Comparison of ENCODE assay signal across 14 cellular contexts in genomic region chr1:12301518-12302237, GRCh38.
DNase-seq lines count a peak whose midpoint lies in the region; ATAC-seq and TF ChIP-seq lines count a peak whose summit lies in the region.
"Had no signal": no experiment of that assay in that cellular context is flagged by ENCODE, and none has a peak within 500 bp of the region (broad histone marks: within the 10 kb centered on the region; RNA-seq: fewer than 3 reads in every experiment).

No MANE protein-coding gene starts in this region.

- H3K27ac ChIP-seq in left ventricle myocardium inferior (replicated peaks) (peak overlapping the region; percentile 28), smooth muscle cell (ENCODE audit: low read depth) (no peak overlapping the region), breast epithelium (no peak overlapping the region)

- DNase-seq in Right ventricle myocardium superior (no peak), left cardiac atrium (no peak), left ventricle myocardium inferior (no peak), smooth muscle cell (lab: John Stamatoyannopoulos, UW; ENCODE audit: unreplicated experiment) (no peak), breast epithelium (ENCODE audit: low spot score in 2 of 2) (no peak)
- DNase-seq in activated CD4-positive, alpha-beta memory T cell treated with anti-CD3 and anti-CD28 coated beads, Interleukin-2, amount 10 ng/mL, durations not matched to agents 7 days and 5 days: no peak
- no peak for DNase-seq in central memory CD4-positive, alpha-beta T cell
- DNase-seq: ACHN, DMS53, GF-D8 had no signal

- peaks cover 7% of the 10 kb centered on the region for H3K4me1 ChIP-seq in Loucy (ENCODE audit: insufficient read depth, low read length, poor library complexity, severe bottlenecking)
- H3K4me1 ChIP-seq in left ventricle myocardium inferior: peaks cover 39% of the 10 kb centered on the region
- no peaks in the 10 kb centered on the region for H3K4me1 ChIP-seq in smooth muscle cell (ENCODE audit: low read depth)
- no peaks in the 10 kb centered on the region for H3K4me1 ChIP-seq in breast epithelium

- peaks cover 14% of the 10 kb centered on the region for H3K36me3 ChIP-seq in Loucy (ENCODE audit: insufficient read depth, low read length)
- peaks cover 83% of the 10 kb centered on the region for H3K36me3 ChIP-seq in left ventricle myocardium inferior
- H3K36me3 ChIP-seq in smooth muscle cell (ENCODE audit: low read depth): peaks cover 12% of the 10 kb centered on the region
- H3K36me3 ChIP-seq in breast epithelium: peaks cover 4% of the 10 kb centered on the region

- 63% methylated on average over 8 of the region's 8 CpGs for WGBS in smooth muscle cell (ENCODE audit: low lambda C conversion rate)

- ATAC-seq in Right ventricle myocardium superior (ENCODE audit: poor library complexity) (peak; percentile 45), left cardiac atrium (no peak)
- ATAC-seq: HepG2 had no signal

- peaks cover 27% of the 10 kb centered on the region for H3K4me1 Mint-ChIP-seq in activated CD4-positive, alpha-beta memory T cell treated with anti-CD3 and anti-CD28 coated beads, Interleukin-2, amount 10 ng/mL, durations not matched to agents 7 days and 5 days
- H3K4me1 Mint-ChIP-seq: B cell had no signal

- no peaks in the 10 kb centered on the region for H3K9me3 Mint-ChIP-seq in activated CD4-positive, alpha-beta memory T cell treated with anti-CD3 and anti-CD28 coated beads, Interleukin-2, amount 10 ng/mL, durations not matched to agents 7 days and 5 days

- POLR2A ChIA-PET in activated CD4-positive, alpha-beta memory T cell treated with anti-CD3 and anti-CD28 coated beads, Interleukin-2, amount 10 ng/mL, durations not matched to agents 7 days and 5 days (lab: Charles Lee): interaction anchor here (1.6 kb wide), 1 partner anchor 149 kb away, joined by 4 read pairs; no protein-coding TSS in a partner anchor

- no peaks in the 10 kb centered on the region for H3K27me3 ChIP-seq in Loucy (ENCODE audit: insufficient read depth, low read length, poor library complexity, severe bottlenecking)
- H3K27me3 ChIP-seq in left ventricle myocardium inferior (ENCODE audit: low read depth): no peaks in the 10 kb centered on the region
- no peaks in the 10 kb centered on the region for H3K27me3 ChIP-seq in smooth muscle cell (ENCODE audit: low read depth)
- H3K27me3 ChIP-seq in breast epithelium: no peaks in the 10 kb centered on the region

- CTCF ChIA-PET in activated CD4-positive, alpha-beta memory T cell treated with anti-CD3 and anti-CD28 coated beads, Interleukin-2, amount 10 ng/mL, durations not matched to agents 7 days and 5 days (lab: Charles Lee): interaction anchor here (0.7 to 1.6 kb wide), 3 partner anchors 9 to 26 kb away, joined by 3 to 5 read pairs (median 4); no protein-coding TSS in a partner anchor

- no peaks in the 10 kb centered on the region for H3F3A ChIP-seq in Loucy (ENCODE audit: low read depth)
- H3F3A ChIP-seq in smooth muscle cell (ENCODE audit: low read depth): no peaks in the 10 kb centered on the region

- H3K4me2 ChIP-seq in Loucy (ENCODE audit: low read depth, low read length, poor library complexity, severe bottlenecking) (peak overlapping the region; percentile 27), smooth muscle cell (peak overlapping the region; percentile 2)

- no peak for TF ChIP-seq POLR2A in breast epithelium (IDR thresholded peaks at IDR 0.05)

- TF ChIP-seq CTCF in Loucy (conservative IDR thresholded peaks at IDR 0.05; ENCODE audit: low read length): no peak
- TF ChIP-seq CTCF in left ventricle myocardium inferior (IDR thresholded peaks at IDR 0.05; ENCODE audit: borderline replicate concordance): no peak
- no peak for TF ChIP-seq CTCF in smooth muscle cell (IDR thresholded peaks at IDR 0.05; ENCODE audit: borderline replicate concordance, insufficient read depth, poor library complexity, severe bottlenecking)
- TF ChIP-seq CTCF in breast epithelium (IDR thresholded peaks at IDR 0.05): no peak

- no peak overlapping the region for H3K4me3 Mint-ChIP-seq in activated CD4-positive, alpha-beta memory T cell treated with anti-CD3 and anti-CD28 coated beads, Interleukin-2, amount 10 ng/mL, durations not matched to agents 7 days and 5 days
- H3K4me3 Mint-ChIP-seq: B cell had no signal

- no peaks in the 10 kb centered on the region for H3K9me2 ChIP-seq in Loucy (replicated peaks; ENCODE audit: low read depth, low read length)

- intact Hi-C loops in Right ventricle myocardium superior (cut with DNase I): no loop called here
- intact Hi-C loops in left cardiac atrium (cut with DNase I): no loop called here
- intact Hi-C loops in left ventricle myocardium inferior (cut with micrococcal nuclease): no loop called here
- intact Hi-C loops in breast epithelium (cut with DNase I; ENCODE audit: low total_unique reads): no loop called here

- H3K9ac ChIP-seq in Loucy (ENCODE audit: low read depth, low read length, poor library complexity, severe bottlenecking) (no peak overlapping the region), smooth muscle cell (ENCODE audit: low read depth) (no peak overlapping the region)

- H4K20me1 ChIP-seq in Loucy (ENCODE audit: insufficient read depth, low read length, poor library complexity, severe bottlenecking): no peaks in the 10 kb centered on the region
- H4K20me1 ChIP-seq in smooth muscle cell (ENCODE audit: low read depth): peaks cover 63% of the 10 kb centered on the region

- H3K27ac Mint-ChIP-seq in activated CD4-positive, alpha-beta memory T cell treated with anti-CD3 and anti-CD28 coated beads, Interleukin-2, amount 10 ng/mL, durations not matched to agents 7 days and 5 days: no peak overlapping the region
- H3K27ac Mint-ChIP-seq: B cell had no signal

- H3K4me3 ChIP-seq in Loucy (ENCODE audit: low read length, poor library complexity, severe bottlenecking) (no peak overlapping the region), left ventricle myocardium inferior (no peak overlapping the region), smooth muscle cell (no peak overlapping the region), breast epithelium (no peak overlapping the region)
- H3K4me3 ChIP-seq: HAP-1 had no signal

- H2AFZ ChIP-seq in Loucy (ENCODE audit: low read length) (no peak overlapping the region), smooth muscle cell (ENCODE audit: low read depth) (no peak overlapping the region)

- no peaks in the 10 kb centered on the region for H3K27me3 Mint-ChIP-seq in activated CD4-positive, alpha-beta memory T cell treated with anti-CD3 and anti-CD28 coated beads, Interleukin-2, amount 10 ng/mL, durations not matched to agents 7 days and 5 days
- H3K27me3 Mint-ChIP-seq: B cell had no signal

- H3K9me3 ChIP-seq in Loucy (ENCODE audit: insufficient read depth, low read depth, low read length) (peaks cover 5% of the 10 kb centered on the region; the same call in 1 of the 2 replicates), left ventricle myocardium inferior (replicated peaks) (no peaks in the 10 kb centered on the region), smooth muscle cell (replicated peaks; ENCODE audit: low read depth) (no peaks in the 10 kb centered on the region), breast epithelium (no peaks in the 10 kb centered on the region)
- H3K9me3 ChIP-seq: HAP-1 had no signal

- peaks cover 61% of the 10 kb centered on the region for H3K36me3 Mint-ChIP-seq in activated CD4-positive, alpha-beta memory T cell treated with anti-CD3 and anti-CD28 coated beads, Interleukin-2, amount 10 ng/mL, durations not matched to agents 7 days and 5 days (ENCODE audit: low read depth)

- H3K79me2 ChIP-seq in Loucy (ENCODE audit: insufficient read depth, low read length) (no peaks in the 10 kb centered on the region), smooth muscle cell (ENCODE audit: low read depth) (no peaks in the 10 kb centered on the region)
